In genomic region chr14:94346073-94346786, GRCh38 we compare ENCODE assay signal across 9 cellular contexts. TPM values are rescaled to one million over a fixed set of nuclear protein-coding genes. Genes with fewer than 3 reads are reported as not detected.
A peak's percentile ranks its signal among the peaks of the same experiment; 100 is the strongest.
DNase-seq lines count a peak whose midpoint lies in the region; ATAC-seq lines count a peak whose summit lies in the region.
"Not testable (repeated sequence)": the region's sequence is repeated elsewhere in the genome, so short reads cannot be mapped to it uniquely, and the experiment has no call there.
"Had no signal": no experiment of that assay in that cellular context is flagged by ENCODE, and none has a peak within 500 bp of the region (broad histone marks: within the 10 kb centered on the region; RNA-seq: fewer than 3 reads in every experiment).

No MANE protein-coding gene starts in this region.

- peak; percentile 69 for ATAC-seq in GM18511 (IDR thresholded peaks at IDR 0.05; ENCODE audit: unreplicated experiment)
- ATAC-seq in HG03469 (IDR thresholded peaks at IDR 0.05; ENCODE audit: unreplicated experiment) = peak; percentile 35

- H3K4me2 ChIP-seq in GM23248 (ENCODE audit: unreplicated experiment) = peak overlapping the region; percentile 41

- H3K9me3 ChIP-seq in GM23248 (ENCODE audit: low read depth) = not testable (repeated sequence)

- H3K9me2 ChIP-seq in GM23248 (ENCODE audit: insufficient read depth) = not testable (repeated sequence)

- H4K20me1 ChIP-seq in GM23248 (ENCODE audit: insufficient read depth) = not testable (repeated sequence)

- not testable (repeated sequence) for H3K27me3 ChIP-seq in GM23248 (replicated peaks; ENCODE audit: insufficient read depth)

- DNase-seq in GM23248 (peak; percentile 83), T follicular helper cell (ENCODE audit: low read depth) (peak; percentile 6), activated T-cell treated with anti-CD3 and anti-CD28 coated beads for 48 hours (ENCODE audit: low read depth) (peak; percentile 71), epithelial cell of prostate (ENCODE audit: low read depth, low spot score) (peak; percentile 34), stromal cell of bone marrow (ENCODE audit: low read depth) (peak; percentile 48)
- peak; percentile 52 to 67 for DNase-seq in stimulated activated CD4-positive, alpha-beta T cell treated with anti-CD3 and anti-CD28 coated beads, Interleukin-15, amount 100 ng/mL, for 48 hours (ENCODE audit: low read depth in 2 of 2)

- H3K9ac ChIP-seq in GM23248 = not testable (repeated sequence)

- in situ Hi-C loops in GM23248 (cut with MboI) = not testable (repeated sequence)

- H3F3A ChIP-seq in GM23248 (ENCODE audit: insufficient read depth) = peaks cover 27% of the 10 kb centered on the region

- not testable (repeated sequence) for H3K4me3 ChIP-seq in GM23248

- H3K79me2 ChIP-seq in GM23248 (ENCODE audit: insufficient read depth) = not testable (repeated sequence)

- not testable (repeated sequence) for H3K36me3 ChIP-seq in GM23248 (ENCODE audit: low read depth)

- not testable (repeated sequence) for H2AFZ ChIP-seq in GM23248

- peaks cover 32% of the 10 kb centered on the region for H3K4me1 ChIP-seq in GM23248 (ENCODE audit: insufficient read depth)

- 69 to 70% methylated on average over 17 to 23 of the region's 23 CpGs for WGBS in GM23248 (ENCODE audit: low coverage in 1 of 2, low lambda C conversion rate in 2 of 2, missing lambda C conversion rate in 2 of 2), 2 experiments

- peak overlapping the region; percentile 34 for H3K27ac ChIP-seq in GM23248
- H3K27ac ChIP-seq in epithelial cell of prostate = not testable (repeated sequence)

RNA-seq across cellular contexts. Expression of gene SERPINA2, which starts 20.3 kb away (rescaled TPM):
- not detected in 2 replicates for total RNA-seq in GM23248 (2014; rRNA removed; shearing (Covaris generic))
- polyA plus RNA-seq in GM23248 (2016; fragmentation: Nextera tagmentation; extraction: Ambion mirVana) = not detected in 2 replicates
- total RNA-seq: gastrocnemius medialis had no signal

RNA-seq across cellular contexts. Expression of gene SERPINA6, which starts 23.1 kb away (rescaled TPM):
- not detected in 2 replicates for total RNA-seq in GM23248 (2014; rRNA removed; shearing (Covaris generic))
- not detected in 2 replicates for polyA plus RNA-seq in GM23248 (2016; fragmentation: Nextera tagmentation; extraction: Ambion mirVana)

RNA-seq across cellular contexts. Expression of gene SERPINA1, which starts 42.2 kb away (rescaled TPM):
- 0.65 TPM in 1 of 2 replicates, not detected in the other for total RNA-seq in GM23248 (2014; rRNA removed; shearing (Covaris generic))
- 0.16 and 0.96 TPM in 2 replicates for polyA plus RNA-seq in GM23248 (2016; fragmentation: Nextera tagmentation; extraction: Ambion mirVana)

RNA-seq across cellular contexts. Expression of gene SERPINA10, which starts 53.2 kb away (rescaled TPM):
- total RNA-seq in GM23248 (2014; rRNA removed; shearing (Covaris generic)) = not detected in 2 replicates
- polyA plus RNA-seq in GM23248 (2016; fragmentation: Nextera tagmentation; extraction: Ambion mirVana) = not detected in 2 replicates

Comparison
In these comparisons a context has a peak if more than half of its experiments do, and no peak if none do; other contexts are left out.
1. DNase-seq: peak in every context shown above with its lines; median percentile 83 in GM23248; 71 in activated T-cell treated with anti-CD3 and anti-CD28 coated beads for 48 hours; 60 in stimulated activated CD4-positive, alpha-beta T cell treated with anti-CD3 and anti-CD28 coated beads, Interleukin-15, amount 100 ng/mL, for 48 hours; 48 in stromal cell of bone marrow; 34 in epithelial cell of prostate; 6 in T follicular helper cell.